ENCODE assay signal across 8 cellular contexts in the genomic region with DNA sequence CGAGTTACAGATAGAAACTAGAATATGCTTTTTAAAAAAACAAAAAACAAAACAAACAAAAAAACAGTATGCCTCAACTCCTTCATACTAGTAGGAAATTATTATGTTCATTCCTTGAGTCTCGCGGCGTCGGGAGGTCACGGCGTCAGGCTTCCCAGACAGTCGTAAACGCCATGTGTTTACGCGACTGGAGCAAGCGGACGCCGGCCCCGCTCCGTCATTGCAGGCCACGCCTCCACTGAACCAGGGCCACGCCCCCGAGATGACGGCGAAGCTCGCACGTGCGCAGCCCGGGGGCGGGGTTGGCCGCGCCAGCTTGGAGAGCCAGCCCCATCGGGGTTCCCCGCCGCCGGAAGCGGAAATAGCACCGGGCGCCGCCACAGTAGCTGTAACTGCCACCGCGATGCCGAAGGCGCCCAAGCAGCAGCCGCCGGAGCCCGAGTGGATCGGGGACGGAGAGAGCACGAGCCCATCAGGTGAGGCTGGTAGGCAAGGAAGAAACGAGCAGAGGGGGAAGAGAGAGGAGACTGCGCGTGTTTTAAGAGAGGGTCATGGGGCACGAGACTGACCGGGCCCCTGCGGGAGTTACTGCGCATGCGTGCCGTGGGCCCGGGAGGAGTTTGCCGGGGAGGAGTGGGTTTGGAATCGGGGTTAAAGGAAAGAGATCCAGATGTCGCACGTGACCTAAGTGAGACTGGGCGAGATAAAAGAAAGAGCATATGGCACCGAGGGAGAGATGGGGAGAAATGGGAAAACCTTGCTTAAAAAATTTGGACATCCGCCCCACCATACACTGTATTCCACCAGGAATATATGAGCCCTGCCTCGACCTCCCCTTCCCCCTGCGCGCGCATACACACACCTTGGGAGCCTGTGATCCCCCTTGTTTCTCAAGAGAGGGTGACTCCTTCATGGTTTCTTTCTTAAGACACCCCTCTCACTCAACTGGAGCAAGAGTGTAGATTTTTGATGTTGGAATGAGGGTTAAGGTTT. TPM values are rescaled to one million over a fixed set of nuclear protein-coding genes. Genes with fewer than 3 reads are reported as not detected.
DNase-seq lines count a peak whose midpoint lies in the region; ATAC-seq and TF ChIP-seq lines count a peak whose summit lies in the region.

A gene (plus strand): TSS at position 358 of the 993 bp plus-strand sequence. CDS start 46 bp downstream, at position 404.

- peaks cover 23% of the 10 kb centered on the region for H3K4me1 ChIP-seq in thymus (ENCODE audit: control insufficient read depth, insufficient read depth, low read length)

- peak within 1 kb of the TSS; percentile 76 for H3K4me2 ChIP-seq in SU-DHL-6 (ENCODE audit: low read depth, low read length, poor library complexity, severe bottlenecking)

- peak within 1 kb of the TSS; percentile 96 for H3K27ac Mint-ChIP-seq in activated naive CD8-positive, alpha-beta T cell treated with anti-CD3 and anti-CD28 coated beads, Interleukin-2, amount 10 ng/mL, durations not matched to agents 7 days and 5 days
- peak within 1 kb of the TSS; percentile 91 for H3K27ac Mint-ChIP-seq in glutamatergic neuron (ENCODE audit: unreplicated experiment)
- H3K27ac Mint-ChIP-seq in osteocyte (ENCODE audit: unreplicated experiment) = peak within 1 kb of the TSS; percentile 98

- POLR2A ChIA-PET in activated naive CD8-positive, alpha-beta T cell treated with anti-CD3 and anti-CD28 coated beads, Interleukin-2, amount 10 ng/mL, durations not matched to agents 7 days and 5 days (lab: Charles Lee) = interaction anchor here (0.9 to 2.5 kb wide), 17 partner anchors 14 to 245 kb away, joined by 3 to 29 read pairs (median 4); a partner anchor contains a TSS

- peaks cover 2% of the 10 kb centered on the region for H3K27me3 Mint-ChIP-seq in activated naive CD8-positive, alpha-beta T cell treated with anti-CD3 and anti-CD28 coated beads, Interleukin-2, amount 10 ng/mL, durations not matched to agents 7 days and 5 days
- peaks cover 4% of the 10 kb centered on the region for H3K27me3 Mint-ChIP-seq in glutamatergic neuron (ENCODE audit: unreplicated experiment)
- H3K27me3 Mint-ChIP-seq in osteocyte (ENCODE audit: unreplicated experiment) = no peaks in the 10 kb centered on the region

- H3K79me2 ChIP-seq in SU-DHL-6 (ENCODE audit: insufficient read depth, low read length) = peaks cover 50% of the 10 kb centered on the region

- WGBS in thymus = under 1% methylated on average over 67 of the region's 67 CpGs

- H3K36me3 ChIP-seq in SU-DHL-6 (ENCODE audit: low read length) = peaks cover under 1% of the 10 kb centered on the region; the same call in 1 of the 2 replicates
- H3K36me3 ChIP-seq in thymus (ENCODE audit: control insufficient read depth, insufficient read depth) = peaks cover 1% of the 10 kb centered on the region

- peaks cover 47% of the 10 kb centered on the region for H3K4me1 Mint-ChIP-seq in activated naive CD8-positive, alpha-beta T cell treated with anti-CD3 and anti-CD28 coated beads, Interleukin-2, amount 10 ng/mL, durations not matched to agents 7 days and 5 days
- H3K4me1 Mint-ChIP-seq in glutamatergic neuron (ENCODE audit: low read depth, unreplicated experiment) (peaks cover 19% of the 10 kb centered on the region), osteocyte (ENCODE audit: unreplicated experiment) (peaks cover 47% of the 10 kb centered on the region)

- H3K4me3 ChIP-seq in SU-DHL-6 (ENCODE audit: insufficient read depth, low read length, poor library complexity, severe bottlenecking) (peak within 1 kb of the TSS; percentile 87), thymus (ENCODE audit: low read length) (peak within 1 kb of the TSS; percentile 64)

- peaks cover 32% of the 10 kb centered on the region; the same call in 1 of the 2 replicates for H4K20me1 ChIP-seq in SU-DHL-6 (ENCODE audit: low read depth, low read length)

- peaks cover 9% of the 10 kb centered on the region for H3K36me3 Mint-ChIP-seq in activated naive CD8-positive, alpha-beta T cell treated with anti-CD3 and anti-CD28 coated beads, Interleukin-2, amount 10 ng/mL, durations not matched to agents 7 days and 5 days
- H3K36me3 Mint-ChIP-seq in glutamatergic neuron (ENCODE audit: unreplicated experiment) (no peaks in the 10 kb centered on the region), osteocyte (ENCODE audit: unreplicated experiment) (peaks cover under 1% of the 10 kb centered on the region)

- DNase-seq in NCI-H128 (lab: John Stamatoyannopoulos, UW; ENCODE audit: unreplicated experiment) (peak; percentile 88), glutamatergic neuron (peak; percentile 100), osteocyte (ENCODE audit: extremely low spot score, unreplicated experiment) (peak; percentile 100)
- DNase-seq in activated naive CD8-positive, alpha-beta T cell treated with anti-CD3 and anti-CD28 coated beads, Interleukin-2, amount 10 ng/mL, durations not matched to agents 7 days and 5 days = peak; percentile 100

- no peaks in the 10 kb centered on the region for H3K27me3 ChIP-seq in SU-DHL-6 (ENCODE audit: low read length)
- no peaks in the 10 kb centered on the region for H3K27me3 ChIP-seq in thymus (ENCODE audit: control insufficient read depth, insufficient read depth)

- H3F3A ChIP-seq in SU-DHL-6 (ENCODE audit: insufficient read depth) = peaks cover 8% of the 10 kb centered on the region; the same call in 1 of the 2 replicates

- TF ChIP-seq CTCF in SU-DHL-6 (IDR thresholded peaks at IDR 0.05; ENCODE audit: insufficient read depth, low read length, poor library complexity, severe bottlenecking) = no peak
- no peak for TF ChIP-seq CTCF in glutamatergic neuron (IDR thresholded peaks at IDR 0.05; ENCODE audit: partially characterized antibody, unreplicated experiment)
- no peak for TF ChIP-seq CTCF in osteocyte (IDR thresholded peaks at IDR 0.05)

- peak within 1 kb of the TSS; percentile 74 for H3K9ac ChIP-seq in SU-DHL-6 (ENCODE audit: low read length)

- H3K9me2 ChIP-seq in SU-DHL-6 (replicated peaks; ENCODE audit: insufficient read depth, low read length) = no peaks in the 10 kb centered on the region

- H2AFZ ChIP-seq in SU-DHL-6 (ENCODE audit: low read depth, low read length, severe bottlenecking) = peak within 1 kb of the TSS; percentile 95

- peak within 1 kb of the TSS; percentile 98 for H3K4me3 Mint-ChIP-seq in activated naive CD8-positive, alpha-beta T cell treated with anti-CD3 and anti-CD28 coated beads, Interleukin-2, amount 10 ng/mL, durations not matched to agents 7 days and 5 days
- peak within 1 kb of the TSS; percentile 98 for H3K4me3 Mint-ChIP-seq in glutamatergic neuron (ENCODE audit: unreplicated experiment)
- H3K4me3 Mint-ChIP-seq in osteocyte (ENCODE audit: unreplicated experiment) = peak within 1 kb of the TSS; percentile 98

- H3K27ac ChIP-seq in SU-DHL-6 (ENCODE audit: low read depth, low read length) (peak within 1 kb of the TSS; percentile 75), thymus (ENCODE audit: low read depth) (peak within 1 kb of the TSS; percentile 83)

- no peaks in the 10 kb centered on the region for H3K9me3 Mint-ChIP-seq in activated naive CD8-positive, alpha-beta T cell treated with anti-CD3 and anti-CD28 coated beads, Interleukin-2, amount 10 ng/mL, durations not matched to agents 7 days and 5 days
- peaks cover 9% of the 10 kb centered on the region for H3K9me3 Mint-ChIP-seq in glutamatergic neuron (ENCODE audit: unreplicated experiment)
- H3K9me3 Mint-ChIP-seq in osteocyte (ENCODE audit: unreplicated experiment) = no peaks in the 10 kb centered on the region

- H3K9me3 ChIP-seq in SU-DHL-6 (ENCODE audit: insufficient read depth, low read length) (no peaks in the 10 kb centered on the region), thymus (ENCODE audit: control insufficient read depth) (no peaks in the 10 kb centered on the region)

- ATAC-seq in HG02678 (IDR thresholded peaks at IDR 0.05; ENCODE audit: unreplicated experiment) = peak; percentile 95
- peak; percentile 91 for ATAC-seq in activated naive CD8-positive, alpha-beta T cell treated with anti-CD3 and anti-CD28 coated beads, Interleukin-2, amount 10 ng/mL, durations not matched to agents 7 days and 5 days (ENCODE audit: low read depth)

- TF ChIP-seq POLR2A in GM10847 (IDR thresholded peaks at IDR 0.05; ENCODE audit: extremely low read depth, insufficient read length) = peak; percentile 95

RNA-seq across cellular contexts. Expression of the gene that starts here (rescaled TPM):
- total RNA-seq in activated naive CD8-positive, alpha-beta T cell treated with anti-CD3 and anti-CD28 coated beads, Interleukin-2, amount 10 ng/mL, durations not matched to agents 7 days and 5 days = 10 to 100 TPM; 67.5 to 70.4 TPM
- total RNA-seq in glutamatergic neuron (ENCODE audit: unreplicated experiment) (62.7 TPM), osteocyte (63.8 and 70.5 TPM in 2 replicates)
- 23.5 TPM for polyA plus RNA-seq in thymus

Comparison
In these comparisons a context has a peak if more than half of its experiments do, and no peak if none do; other contexts are left out.
1. Peak in every context shown above with its lines: DNase-seq, ATAC-seq, H3K4me3 ChIP-seq and H3K27ac ChIP-seq.